In the genomic region with DNA sequence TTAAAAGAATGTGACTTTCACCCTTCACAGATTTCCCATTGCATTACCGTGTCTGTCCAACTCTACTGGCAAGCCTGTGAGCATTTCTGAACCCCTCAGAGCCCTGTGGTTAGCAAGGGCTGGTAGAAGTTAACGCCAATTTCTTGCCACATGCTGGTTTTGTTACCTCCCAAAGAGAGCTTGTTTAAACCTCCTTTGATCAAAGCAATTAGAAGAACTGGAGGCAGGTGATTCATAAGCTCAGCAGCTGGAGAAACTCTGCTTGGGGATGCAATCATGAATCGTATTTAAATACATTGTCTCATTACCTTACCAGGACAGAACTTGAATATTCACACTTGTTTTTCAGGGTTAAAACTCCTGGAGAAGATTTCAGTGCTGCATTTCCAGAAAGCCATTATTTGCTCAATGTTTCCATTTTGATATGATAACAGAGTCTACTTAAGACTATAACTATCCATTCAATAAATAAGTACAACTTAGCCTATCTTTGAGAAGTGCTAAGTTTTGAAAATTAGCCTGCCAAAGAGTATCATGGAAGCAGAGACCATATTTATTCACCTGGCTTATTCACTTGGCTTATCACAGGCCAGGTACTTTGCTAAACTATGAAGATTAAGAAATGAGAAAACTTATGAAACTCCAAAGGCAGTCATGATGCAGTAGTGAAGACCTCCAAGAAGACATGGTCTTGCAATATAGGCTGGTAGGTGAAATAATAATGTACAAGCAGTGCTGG, we compare ENCODE assay signal across 16 cellular contexts.
"Had no signal": no experiment of that assay in that cellular context is flagged by ENCODE, and none has a peak within 500 bp of the region (broad histone marks: within the 10 kb centered on the region; RNA-seq: fewer than 3 reads in every experiment).

No MANE protein-coding gene starts in this region.

- H3K27me3 ChIP-seq: colonic mucosa, transverse colon had no signal

- H3K9me3 ChIP-seq: colonic mucosa, psoas muscle, stomach, thoracic aorta, transverse colon had no signal

- H3K4me3 ChIP-seq: colonic mucosa, heart left ventricle, psoas muscle, stomach, thoracic aorta, transverse colon had no signal

- H3K27ac ChIP-seq: colonic mucosa, heart left ventricle, psoas muscle, stomach, thoracic aorta, transverse colon had no signal

- ATAC-seq: heart left ventricle; naive thymus-derived CD4-positive, alpha-beta T cell; psoas muscle had no signal

- H3K36me3 ChIP-seq: colonic mucosa, heart left ventricle, stomach, thoracic aorta, transverse colon had no signal

- DNase-seq: colonic mucosa; dermis blood vessel endothelial cell; endodermal cell; heart left ventricle; hippocampal formation; mesendoderm; naive thymus-derived CD4-positive, alpha-beta T cell; nephron progenitor cell; psoas muscle; small intestine; stimulated activated CD4-positive, alpha-beta T cell treated with anti-CD3 and anti-CD28 coated beads, Interleukin-12 subunit alpha, Interleukin-12 subunit beta, amount 100 ng/mL, for 4 hours; stimulated activated naive CD4-positive, alpha-beta T cell; stomach; substantia nigra; transverse colon had no signal

- H3K4me1 ChIP-seq: colonic mucosa, heart left ventricle, psoas muscle, stomach, transverse colon had no signal
